ENCODE assay signal across 8 cellular contexts in genomic region chr11:75668508-75669297, GRCh38. TPM values are rescaled to one million over a fixed set of nuclear protein-coding genes. Genes with fewer than 3 reads are reported as not detected.
A peak's percentile ranks its signal among the peaks of the same experiment; 100 is the strongest.
DNase-seq lines count a peak whose midpoint lies in the region; ATAC-seq and TF ChIP-seq lines count a peak whose summit lies in the region.

Gene MAP6 (minus strand): TSS chr11:75669038. CDS start chr11:75668369, 669 bp downstream.

- H3K27me3 ChIP-seq in kidney epithelial cell (ENCODE audit: control insufficient read depth, insufficient read depth, low read length) = peaks cover 35% of the 10 kb centered on the region

- TF ChIP-seq CTCF in GM12864 (IDR thresholded peaks at IDR 0.05; ENCODE audit: low read depth, low read length, missing control alignments) (no peak), kidney epithelial cell (IDR thresholded peaks at IDR 0.05; ENCODE audit: insufficient read depth, low read length, poor library complexity, severe bottlenecking) (no peak)

- no peak for ATAC-seq in GM18909 (IDR thresholded peaks at IDR 0.05; ENCODE audit: poor library complexity, unreplicated experiment)

- peak; percentile 50 for DNase-seq in A172 (ENCODE audit: low spot score)
- DNase-seq in GM12864 (ENCODE audit: low read depth) = no peak
- DNase-seq in cerebellar cortex (ENCODE audit: low spot score) = peak; percentile 64
- no peak for DNase-seq in kidney epithelial cell (ENCODE audit: low read depth)
- peak; percentile 24 to 29 for DNase-seq in stimulated activated CD4-positive, alpha-beta T cell treated with anti-CD3 and anti-CD28 coated beads, Interleukin-2, amount 100 ng/mL, for 48 hours
- no peak for DNase-seq in stimulated activated naive CD4-positive, alpha-beta T cell (lab: John Stamatoyannopoulos, UW)

- H3K36me3 ChIP-seq in kidney epithelial cell (ENCODE audit: control insufficient read depth, insufficient read depth, low read length) = no peaks in the 10 kb centered on the region

- H3K4me3 ChIP-seq in GM12864 (ENCODE audit: low read depth, low read length) = peak within 1 kb of the TSS; percentile 37
- H3K4me3 ChIP-seq in kidney epithelial cell (ENCODE audit: low read depth, low read length) = peak within 1 kb of the TSS; percentile 38

TF ChIP-seq in PFSK-1, 5 proteins besides CTCF, POLR2A, EP300 and RAD21:
- TF ChIP-seq SIN3A (IDR thresholded peaks at IDR 0.05; ENCODE audit: borderline replicate concordance, insufficient read depth, low read length) (no peak), FOXP2 (optimal IDR thresholded peaks at IDR 0.05; ENCODE audit: borderline replicate concordance, extremely low read depth, extremely low read length, insufficient read depth) (peak; percentile 22)

RNA-seq across cellular contexts. Expression of gene MAP6, which starts in this region (rescaled TPM):
- 8.9 and 10.6 TPM in 2 replicates for total RNA-seq in A172 (2014; rRNA removed; shearing (Covaris generic))
- polyA plus RNA-seq in PFSK-1 (2012; ENCODE audit: insufficient read length, low read depth) = 0.44 TPM
- 3.3 and 5.7 TPM in 2 replicates for total RNA-seq in kidney epithelial cell

Comparison
In these comparisons a context has a peak if more than half of its experiments do, and no peak if none do; other contexts are left out.
1. DNase-seq: peak in A172 (single experiment), cerebellar cortex (single experiment) and stimulated activated CD4-positive, alpha-beta T cell treated with anti-CD3 and anti-CD28 coated beads, Interleukin-2, amount 100 ng/mL, for 48 hours (2 of 2); none in GM12864 (single experiment), kidney epithelial cell (single experiment) and stimulated activated naive CD4-positive, alpha-beta T cell (0 of 6).